1 cellular context compared by ENCODE assay signal in the genomic region with DNA sequence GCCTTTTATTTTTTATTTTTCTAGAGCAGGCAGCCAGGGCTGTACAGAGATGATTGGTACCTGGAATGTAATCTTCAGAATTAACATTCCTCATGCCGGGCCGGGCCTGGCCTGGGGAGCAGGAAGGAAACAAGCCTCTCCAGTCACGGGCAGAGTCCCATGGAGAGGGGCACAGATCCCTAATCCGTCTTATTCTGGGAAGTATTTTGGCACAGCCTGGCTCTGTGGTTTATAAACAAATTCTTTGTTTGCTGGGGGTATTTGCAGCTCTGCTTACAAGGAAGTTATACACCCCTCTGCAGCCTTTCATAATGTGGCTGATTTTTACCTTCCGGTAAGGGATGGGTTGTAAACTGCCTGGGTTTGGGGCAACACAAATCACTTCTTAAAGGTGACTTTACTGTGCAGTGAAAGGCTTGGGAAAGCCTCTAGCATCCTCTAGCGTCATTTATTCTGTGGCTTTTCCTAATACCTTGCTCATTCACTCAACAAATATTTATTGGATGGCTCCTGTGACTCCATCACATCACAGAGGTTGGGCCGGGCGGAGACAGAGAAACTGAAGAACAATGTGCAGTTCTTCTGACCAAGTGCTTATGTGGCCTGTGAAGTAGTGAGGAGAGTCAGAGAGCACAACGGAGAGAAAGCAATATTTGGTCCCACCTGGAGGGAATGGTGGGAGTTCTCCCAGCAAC.
TF ChIP-seq lines count a peak whose summit lies in the region.

No MANE protein-coding gene starts in this region.

TF ChIP-seq in HCT116, 20 proteins besides CTCF, POLR2A, EP300 and RAD21:
- no peak for TF ChIP-seq ELF1 (IDR thresholded peaks at IDR 0.05; ENCODE audit: borderline replicate concordance, low read depth)
- TF ChIP-seq EZH2 (IDR thresholded peaks at IDR 0.05): no peak
- TF ChIP-seq ZFX (IDR thresholded peaks at IDR 0.05): no peak
- no peak for TF ChIP-seq SP1 (IDR thresholded peaks at IDR 0.05; ENCODE audit: low read depth)
- no peak for TF ChIP-seq CEBPB (IDR thresholded peaks at IDR 0.05; ENCODE audit: low read depth)
- TF ChIP-seq EGR1 (IDR thresholded peaks at IDR 0.05; ENCODE audit: low read depth): no peak
- no peak for TF ChIP-seq SRF (IDR thresholded peaks at IDR 0.05; ENCODE audit: low read depth)
